ENCODE assay signal across 1 cellular context in the genomic region with DNA sequence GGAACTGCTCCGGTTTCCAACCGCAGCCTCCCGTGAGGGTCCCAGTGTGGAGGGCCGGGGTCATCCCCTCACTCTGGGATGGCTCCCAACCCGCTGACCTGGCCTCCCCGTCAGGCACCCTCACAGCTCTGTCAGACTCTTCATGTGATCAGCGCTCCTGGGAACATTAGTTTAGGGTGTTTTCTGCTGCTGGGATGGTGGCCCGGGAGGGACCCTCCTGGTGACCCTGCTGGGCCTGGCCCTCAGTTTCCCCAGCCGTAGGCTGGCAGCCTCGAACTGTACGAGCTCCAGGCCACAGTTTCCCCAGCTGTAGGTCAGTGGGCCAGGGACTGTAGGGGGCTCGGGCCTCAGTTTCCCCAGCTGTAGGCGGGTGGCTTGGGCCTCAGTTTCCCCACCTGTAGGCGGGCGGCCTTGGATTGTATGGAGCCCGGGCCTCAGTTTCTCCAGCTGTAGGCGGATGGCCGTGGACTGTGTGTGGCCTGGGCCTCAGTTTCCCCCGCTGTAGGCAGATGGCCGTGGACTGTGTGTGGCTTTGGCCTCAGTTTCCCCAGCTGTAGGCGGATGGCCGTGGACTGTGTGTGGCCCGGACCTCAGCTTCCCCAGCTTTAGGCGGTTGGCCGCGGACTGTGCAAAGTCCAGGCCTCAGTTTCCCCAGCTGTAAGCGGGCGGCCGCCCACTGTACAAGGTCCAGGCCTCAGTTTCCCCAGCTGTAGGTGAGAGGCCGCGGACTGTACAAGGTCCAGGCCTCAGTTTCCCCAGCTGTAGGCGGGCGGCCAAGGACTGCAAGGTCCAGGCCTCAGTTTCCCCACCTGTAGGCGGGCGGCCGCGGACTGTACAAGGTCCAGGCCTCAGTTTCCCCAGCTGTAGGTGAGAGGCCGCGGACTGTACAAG.
TF ChIP-seq lines count a peak whose summit lies in the region.

No MANE protein-coding gene starts in this region.

TF ChIP-seq in K562, 482 proteins besides CTCF, POLR2A, EP300 and RAD21 (continued from another document):
- TF ChIP-seq, protein P1, sequence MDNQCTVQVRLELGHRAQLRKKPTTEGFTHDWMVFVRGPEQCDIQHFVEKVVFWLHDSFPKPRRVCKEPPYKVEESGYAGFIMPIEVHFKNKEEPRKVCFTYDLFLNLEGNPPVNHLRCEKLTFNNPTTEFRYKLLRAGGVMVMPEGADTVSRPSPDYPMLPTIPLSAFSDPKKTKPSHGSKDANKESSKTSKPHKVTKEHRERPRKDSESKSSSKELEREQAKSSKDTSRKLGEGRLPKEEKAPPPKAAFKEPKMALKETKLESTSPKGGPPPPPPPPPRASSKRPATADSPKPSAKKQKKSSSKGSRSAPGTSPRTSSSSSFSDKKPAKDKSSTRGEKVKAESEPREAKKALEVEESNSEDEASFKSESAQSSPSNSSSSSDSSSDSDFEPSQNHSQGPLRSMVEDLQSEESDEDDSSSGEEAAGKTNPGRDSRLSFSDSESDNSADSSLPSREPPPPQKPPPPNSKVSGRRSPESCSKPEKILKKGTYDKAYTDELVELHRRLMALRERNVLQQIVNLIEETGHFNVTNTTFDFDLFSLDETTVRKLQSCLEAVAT (IDR thresholded peaks at IDR 0.05) = no peak
- TF ChIP-seq, protein P2, sequence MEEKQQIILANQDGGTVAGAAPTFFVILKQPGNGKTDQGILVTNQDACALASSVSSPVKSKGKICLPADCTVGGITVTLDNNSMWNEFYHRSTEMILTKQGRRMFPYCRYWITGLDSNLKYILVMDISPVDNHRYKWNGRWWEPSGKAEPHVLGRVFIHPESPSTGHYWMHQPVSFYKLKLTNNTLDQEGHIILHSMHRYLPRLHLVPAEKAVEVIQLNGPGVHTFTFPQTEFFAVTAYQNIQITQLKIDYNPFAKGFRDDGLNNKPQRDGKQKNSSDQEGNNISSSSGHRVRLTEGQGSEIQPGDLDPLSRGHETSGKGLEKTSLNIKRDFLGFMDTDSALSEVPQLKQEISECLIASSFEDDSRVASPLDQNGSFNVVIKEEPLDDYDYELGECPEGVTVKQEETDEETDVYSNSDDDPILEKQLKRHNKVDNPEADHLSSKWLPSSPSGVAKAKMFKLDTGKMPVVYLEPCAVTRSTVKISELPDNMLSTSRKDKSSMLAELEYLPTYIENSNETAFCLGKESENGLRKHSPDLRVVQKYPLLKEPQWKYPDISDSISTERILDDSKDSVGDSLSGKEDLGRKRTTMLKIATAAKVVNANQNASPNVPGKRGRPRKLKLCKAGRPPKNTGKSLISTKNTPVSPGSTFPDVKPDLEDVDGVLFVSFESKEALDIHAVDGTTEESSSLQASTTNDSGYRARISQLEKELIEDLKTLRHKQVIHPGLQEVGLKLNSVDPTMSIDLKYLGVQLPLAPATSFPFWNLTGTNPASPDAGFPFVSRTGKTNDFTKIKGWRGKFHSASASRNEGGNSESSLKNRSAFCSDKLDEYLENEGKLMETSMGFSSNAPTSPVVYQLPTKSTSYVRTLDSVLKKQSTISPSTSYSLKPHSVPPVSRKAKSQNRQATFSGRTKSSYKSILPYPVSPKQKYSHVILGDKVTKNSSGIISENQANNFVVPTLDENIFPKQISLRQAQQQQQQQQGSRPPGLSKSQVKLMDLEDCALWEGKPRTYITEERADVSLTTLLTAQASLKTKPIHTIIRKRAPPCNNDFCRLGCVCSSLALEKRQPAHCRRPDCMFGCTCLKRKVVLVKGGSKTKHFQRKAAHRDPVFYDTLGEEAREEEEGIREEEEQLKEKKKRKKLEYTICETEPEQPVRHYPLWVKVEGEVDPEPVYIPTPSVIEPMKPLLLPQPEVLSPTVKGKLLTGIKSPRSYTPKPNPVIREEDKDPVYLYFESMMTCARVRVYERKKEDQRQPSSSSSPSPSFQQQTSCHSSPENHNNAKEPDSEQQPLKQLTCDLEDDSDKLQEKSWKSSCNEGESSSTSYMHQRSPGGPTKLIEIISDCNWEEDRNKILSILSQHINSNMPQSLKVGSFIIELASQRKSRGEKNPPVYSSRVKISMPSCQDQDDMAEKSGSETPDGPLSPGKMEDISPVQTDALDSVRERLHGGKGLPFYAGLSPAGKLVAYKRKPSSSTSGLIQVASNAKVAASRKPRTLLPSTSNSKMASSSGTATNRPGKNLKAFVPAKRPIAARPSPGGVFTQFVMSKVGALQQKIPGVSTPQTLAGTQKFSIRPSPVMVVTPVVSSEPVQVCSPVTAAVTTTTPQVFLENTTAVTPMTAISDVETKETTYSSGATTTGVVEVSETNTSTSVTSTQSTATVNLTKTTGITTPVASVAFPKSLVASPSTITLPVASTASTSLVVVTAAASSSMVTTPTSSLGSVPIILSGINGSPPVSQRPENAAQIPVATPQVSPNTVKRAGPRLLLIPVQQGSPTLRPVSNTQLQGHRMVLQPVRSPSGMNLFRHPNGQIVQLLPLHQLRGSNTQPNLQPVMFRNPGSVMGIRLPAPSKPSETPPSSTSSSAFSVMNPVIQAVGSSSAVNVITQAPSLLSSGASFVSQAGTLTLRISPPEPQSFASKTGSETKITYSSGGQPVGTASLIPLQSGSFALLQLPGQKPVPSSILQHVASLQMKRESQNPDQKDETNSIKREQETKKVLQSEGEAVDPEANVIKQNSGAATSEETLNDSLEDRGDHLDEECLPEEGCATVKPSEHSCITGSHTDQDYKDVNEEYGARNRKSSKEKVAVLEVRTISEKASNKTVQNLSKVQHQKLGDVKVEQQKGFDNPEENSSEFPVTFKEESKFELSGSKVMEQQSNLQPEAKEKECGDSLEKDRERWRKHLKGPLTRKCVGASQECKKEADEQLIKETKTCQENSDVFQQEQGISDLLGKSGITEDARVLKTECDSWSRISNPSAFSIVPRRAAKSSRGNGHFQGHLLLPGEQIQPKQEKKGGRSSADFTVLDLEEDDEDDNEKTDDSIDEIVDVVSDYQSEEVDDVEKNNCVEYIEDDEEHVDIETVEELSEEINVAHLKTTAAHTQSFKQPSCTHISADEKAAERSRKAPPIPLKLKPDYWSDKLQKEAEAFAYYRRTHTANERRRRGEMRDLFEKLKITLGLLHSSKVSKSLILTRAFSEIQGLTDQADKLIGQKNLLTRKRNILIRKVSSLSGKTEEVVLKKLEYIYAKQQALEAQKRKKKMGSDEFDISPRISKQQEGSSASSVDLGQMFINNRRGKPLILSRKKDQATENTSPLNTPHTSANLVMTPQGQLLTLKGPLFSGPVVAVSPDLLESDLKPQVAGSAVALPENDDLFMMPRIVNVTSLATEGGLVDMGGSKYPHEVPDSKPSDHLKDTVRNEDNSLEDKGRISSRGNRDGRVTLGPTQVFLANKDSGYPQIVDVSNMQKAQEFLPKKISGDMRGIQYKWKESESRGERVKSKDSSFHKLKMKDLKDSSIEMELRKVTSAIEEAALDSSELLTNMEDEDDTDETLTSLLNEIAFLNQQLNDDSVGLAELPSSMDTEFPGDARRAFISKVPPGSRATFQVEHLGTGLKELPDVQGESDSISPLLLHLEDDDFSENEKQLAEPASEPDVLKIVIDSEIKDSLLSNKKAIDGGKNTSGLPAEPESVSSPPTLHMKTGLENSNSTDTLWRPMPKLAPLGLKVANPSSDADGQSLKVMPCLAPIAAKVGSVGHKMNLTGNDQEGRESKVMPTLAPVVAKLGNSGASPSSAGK (IDR thresholded peaks at IDR 0.05) = no peak
- TF ChIP-seq KLF13 (tag; IDR thresholded peaks at IDR 0.05; ENCODE audit: borderline replicate concordance, low read depth) (no peak), FOXM1 (IDR thresholded peaks at IDR 0.05; ENCODE audit: low read depth) (no peak), FOXM1 (CRISPR knock-in tag; IDR thresholded peaks at IDR 0.05; ENCODE audit: low read depth) (no peak; the same call in 1 of the 2 replicates), NFIX (CRISPR knock-in tag; IDR thresholded peaks at IDR 0.05; ENCODE audit: low read depth) (no peak), CREB1 (IDR thresholded peaks at IDR 0.05) (no peak), CREB1 (CRISPR knock-in tag; IDR thresholded peaks at IDR 0.05) (no peak), ZKSCAN8 (CRISPR knock-in tag; IDR thresholded peaks at IDR 0.05) (no peak), HNRNPUL1 (IDR thresholded peaks at IDR 0.05; ENCODE audit: low read length) (no peak), HCFC1 (IDR thresholded peaks at IDR 0.05; ENCODE audit: low read depth, low read length) (no peak), ZNF551 (CRISPR knock-in tag; IDR thresholded peaks at IDR 0.05) (no peak), CREBBP (IDR thresholded peaks at IDR 0.05; ENCODE audit: low read depth, low read length) (no peak), FOXA1 (IDR thresholded peaks at IDR 0.05; ENCODE audit: borderline replicate concordance) (no peak), MTA1 (IDR thresholded peaks at IDR 0.05; ENCODE audit: borderline replicate concordance) (no peak), HLTF (IDR thresholded peaks at IDR 0.05) (no peak), GTF2E2 (tag; IDR thresholded peaks at IDR 0.05) (0 out of 2 replicates have a peak, but pooled peaks have one; percentile 30), PHF20 (IDR thresholded peaks at IDR 0.05; ENCODE audit: partially characterized antibody) (no peak), TAF7 (tag; IDR thresholded peaks at IDR 0.05) (no peak), RBM22 (IDR thresholded peaks at IDR 0.05; ENCODE audit: low read depth, low read length, poor library complexity, severe bottlenecking) (peak; percentile 17), NR2C1 (IDR thresholded peaks at IDR 0.05) (no peak), NR2C1 (tag; IDR thresholded peaks at IDR 0.05) (no peak), BCOR (IDR thresholded peaks at IDR 0.05) (peak; percentile 88), GATAD2A (IDR thresholded peaks at IDR 0.05) (no peak), ZNF785 (CRISPR knock-in tag; IDR thresholded peaks at IDR 0.05) (no peak), SIRT6 (IDR thresholded peaks at IDR 0.05; ENCODE audit: low read depth, low read length) (no peak), TAF9B (IDR thresholded peaks at IDR 0.05; ENCODE audit: partially characterized antibody) (no peak)
- TF ChIP-seq, protein P3, sequence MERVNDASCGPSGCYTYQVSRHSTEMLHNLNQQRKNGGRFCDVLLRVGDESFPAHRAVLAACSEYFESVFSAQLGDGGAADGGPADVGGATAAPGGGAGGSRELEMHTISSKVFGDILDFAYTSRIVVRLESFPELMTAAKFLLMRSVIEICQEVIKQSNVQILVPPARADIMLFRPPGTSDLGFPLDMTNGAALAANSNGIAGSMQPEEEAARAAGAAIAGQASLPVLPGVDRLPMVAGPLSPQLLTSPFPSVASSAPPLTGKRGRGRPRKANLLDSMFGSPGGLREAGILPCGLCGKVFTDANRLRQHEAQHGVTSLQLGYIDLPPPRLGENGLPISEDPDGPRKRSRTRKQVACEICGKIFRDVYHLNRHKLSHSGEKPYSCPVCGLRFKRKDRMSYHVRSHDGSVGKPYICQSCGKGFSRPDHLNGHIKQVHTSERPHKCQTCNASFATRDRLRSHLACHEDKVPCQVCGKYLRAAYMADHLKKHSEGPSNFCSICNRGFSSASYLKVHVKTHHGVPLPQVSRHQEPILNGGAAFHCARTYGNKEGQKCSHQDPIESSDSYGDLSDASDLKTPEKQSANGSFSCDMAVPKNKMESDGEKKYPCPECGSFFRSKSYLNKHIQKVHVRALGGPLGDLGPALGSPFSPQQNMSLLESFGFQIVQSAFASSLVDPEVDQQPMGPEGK (CRISPR knock-in tag; IDR thresholded peaks at IDR 0.05; ENCODE audit: borderline replicate concordance) = no peak
- TF ChIP-seq, protein P4, sequence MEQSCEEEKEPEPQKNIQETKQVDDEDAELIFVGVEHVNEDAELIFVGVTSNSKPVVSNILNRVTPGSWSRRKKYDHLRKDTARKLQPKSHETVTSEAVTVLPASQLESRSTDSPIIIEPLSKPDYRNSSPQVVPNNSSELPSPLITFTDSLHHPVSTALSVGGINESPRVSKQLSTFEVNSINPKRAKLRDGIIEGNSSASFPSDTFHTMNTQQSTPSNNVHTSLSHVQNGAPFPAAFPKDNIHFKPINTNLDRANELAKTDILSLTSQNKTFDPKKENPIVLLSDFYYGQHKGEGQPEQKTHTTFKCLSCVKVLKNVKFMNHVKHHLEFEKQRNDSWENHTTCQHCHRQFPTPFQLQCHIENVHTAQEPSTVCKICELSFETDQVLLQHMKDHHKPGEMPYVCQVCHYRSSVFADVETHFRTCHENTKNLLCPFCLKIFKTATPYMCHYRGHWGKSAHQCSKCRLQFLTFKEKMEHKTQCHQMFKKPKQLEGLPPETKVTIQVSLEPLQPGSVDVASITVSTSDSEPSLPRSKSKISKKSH (CRISPR knock-in tag; IDR thresholded peaks at IDR 0.05) = no peak
- TF ChIP-seq, protein P5, sequence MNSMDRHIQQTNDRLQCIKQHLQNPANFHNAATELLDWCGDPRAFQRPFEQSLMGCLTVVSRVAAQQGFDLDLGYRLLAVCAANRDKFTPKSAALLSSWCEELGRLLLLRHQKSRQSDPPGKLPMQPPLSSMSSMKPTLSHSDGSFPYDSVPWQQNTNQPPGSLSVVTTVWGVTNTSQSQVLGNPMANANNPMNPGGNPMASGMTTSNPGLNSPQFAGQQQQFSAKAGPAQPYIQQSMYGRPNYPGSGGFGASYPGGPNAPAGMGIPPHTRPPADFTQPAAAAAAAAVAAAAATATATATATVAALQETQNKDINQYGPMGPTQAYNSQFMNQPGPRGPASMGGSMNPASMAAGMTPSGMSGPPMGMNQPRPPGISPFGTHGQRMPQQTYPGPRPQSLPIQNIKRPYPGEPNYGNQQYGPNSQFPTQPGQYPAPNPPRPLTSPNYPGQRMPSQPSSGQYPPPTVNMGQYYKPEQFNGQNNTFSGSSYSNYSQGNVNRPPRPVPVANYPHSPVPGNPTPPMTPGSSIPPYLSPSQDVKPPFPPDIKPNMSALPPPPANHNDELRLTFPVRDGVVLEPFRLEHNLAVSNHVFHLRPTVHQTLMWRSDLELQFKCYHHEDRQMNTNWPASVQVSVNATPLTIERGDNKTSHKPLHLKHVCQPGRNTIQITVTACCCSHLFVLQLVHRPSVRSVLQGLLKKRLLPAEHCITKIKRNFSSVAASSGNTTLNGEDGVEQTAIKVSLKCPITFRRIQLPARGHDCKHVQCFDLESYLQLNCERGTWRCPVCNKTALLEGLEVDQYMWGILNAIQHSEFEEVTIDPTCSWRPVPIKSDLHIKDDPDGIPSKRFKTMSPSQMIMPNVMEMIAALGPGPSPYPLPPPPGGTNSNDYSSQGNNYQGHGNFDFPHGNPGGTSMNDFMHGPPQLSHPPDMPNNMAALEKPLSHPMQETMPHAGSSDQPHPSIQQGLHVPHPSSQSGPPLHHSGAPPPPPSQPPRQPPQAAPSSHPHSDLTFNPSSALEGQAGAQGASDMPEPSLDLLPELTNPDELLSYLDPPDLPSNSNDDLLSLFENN (IDR thresholded peaks at IDR 0.05; ENCODE audit: low read depth in 2 of 2, low read length in 2 of 2) = no peak
- TF ChIP-seq, protein P6, sequence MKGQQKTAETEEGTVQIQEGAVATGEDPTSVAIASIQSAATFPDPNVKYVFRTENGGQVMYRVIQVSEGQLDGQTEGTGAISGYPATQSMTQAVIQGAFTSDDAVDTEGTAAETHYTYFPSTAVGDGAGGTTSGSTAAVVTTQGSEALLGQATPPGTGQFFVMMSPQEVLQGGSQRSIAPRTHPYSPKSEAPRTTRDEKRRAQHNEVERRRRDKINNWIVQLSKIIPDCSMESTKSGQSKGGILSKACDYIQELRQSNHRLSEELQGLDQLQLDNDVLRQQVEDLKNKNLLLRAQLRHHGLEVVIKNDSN (CRISPR knock-in tag; IDR thresholded peaks at IDR 0.05) = no peak
